Comparison of ENCODE assay signal across 25 cellular contexts in genomic region chr3:119555929-119556328, GRCh38. TPM values are rescaled to one million over a fixed set of nuclear protein-coding genes. Genes with fewer than 3 reads are reported as not detected.
DNase-seq lines count a peak whose midpoint lies in the region; ATAC-seq and TF ChIP-seq lines count a peak whose summit lies in the region.
"Had no signal": no experiment of that assay in that cellular context is flagged by ENCODE, and none has a peak within 500 bp of the region (broad histone marks: within the 10 kb centered on the region; RNA-seq: fewer than 3 reads in every experiment).

No MANE protein-coding gene starts in this region.

- TF ChIP-seq POLR2A in GM15510 (IDR thresholded peaks at IDR 0.05; ENCODE audit: borderline replicate concordance, extremely low read depth, insufficient read length), result peak; percentile 1

- DNase-seq in activated naive CD4-positive, alpha-beta T cell treated with anti-CD3 and anti-CD28 coated beads, Interleukin-2, amount 10 ng/mL, durations not matched to agents 7 days and 5 days, result no peak
- no peak for DNase-seq in activated naive CD4-positive, alpha-beta T cell (lab: John Stamatoyannopoulos, UW)
- DNase-seq in activated naive CD8-positive, alpha-beta T cell treated with anti-CD3 and anti-CD28 coated beads for 36 hours, result no peak
- no peak for DNase-seq in stimulated activated naive B cell treated with anti-CD40 and anti-IgM and Interleukin-4, amounts not matched to agents 10 μg/mL and 1 μg/mL and 100 μg/mL, for 72 hours
- DNase-seq in GM13976 (ENCODE audit: low spot score) (no peak), NCI-H2227 (lab: John Stamatoyannopoulos, UW; ENCODE audit: unreplicated experiment) (no peak)
- DNase-seq: activated CD4-positive, alpha-beta T cell treated with anti-CD3 and anti-CD28 coated beads for 1 hour; activated effector memory CD4-positive, alpha-beta T cell treated with Interleukin-2 at 50 U/mL for 16 hours; Caco-2; DMS79 treated with DMSO at 0.1 percent for 48 hours; dorsolateral prefrontal cortex; KG1; MG63; NCI-H1105 treated with DMSO at 0.1 percent for 48 hours; NCI-H2081; NCI-H226; NCI-H748 treated with DMSO at 0.1 percent for 48 hours; psoas muscle; SJCRH30; stimulated activated CD4-positive, alpha-beta T cell treated with anti-CD3 and anti-CD28 coated beads, Interleukin-4, amount 100 ng/mL, for 4 hours; stimulated activated naive CD4-positive, alpha-beta T cell treated with Interleukin-2 at 50 U/mL for 16 hours; uterus had no signal

- H3K4me3 Mint-ChIP-seq in activated naive CD4-positive, alpha-beta T cell treated with anti-CD3 and anti-CD28 coated beads, Interleukin-2, amount 10 ng/mL, durations not matched to agents 7 days and 5 days, result peak overlapping the region; percentile 70
- H3K4me3 Mint-ChIP-seq in activated naive CD8-positive, alpha-beta T cell treated with anti-CD3 and anti-CD28 coated beads for 36 hours, result no peak overlapping the region
- peak overlapping the region; percentile 73 to 80 for H3K4me3 Mint-ChIP-seq in stimulated activated naive B cell treated with anti-CD40 and anti-IgM and Interleukin-4, amounts not matched to agents 10 μg/mL and 1 μg/mL and 100 μg/mL, for 72 hours

- H3K27ac Mint-ChIP-seq in activated naive CD4-positive, alpha-beta T cell treated with anti-CD3 and anti-CD28 coated beads, Interleukin-2, amount 10 ng/mL, durations not matched to agents 7 days and 5 days, result no peak overlapping the region
- H3K27ac Mint-ChIP-seq in activated naive CD8-positive, alpha-beta T cell treated with anti-CD3 and anti-CD28 coated beads for 36 hours, result peak overlapping the region; percentile 13
- H3K27ac Mint-ChIP-seq in stimulated activated naive B cell treated with anti-CD40 and anti-IgM and Interleukin-4, amounts not matched to agents 10 μg/mL and 1 μg/mL and 100 μg/mL, for 72 hours, result peak overlapping the region; percentile 88

- no peaks in the 10 kb centered on the region for H3K9me3 Mint-ChIP-seq in activated naive CD4-positive, alpha-beta T cell treated with anti-CD3 and anti-CD28 coated beads, Interleukin-2, amount 10 ng/mL, durations not matched to agents 7 days and 5 days
- no peaks in the 10 kb centered on the region for H3K9me3 Mint-ChIP-seq in activated naive CD8-positive, alpha-beta T cell treated with anti-CD3 and anti-CD28 coated beads for 36 hours
- peaks cover 0 to 2% of the 10 kb centered on the region in 2 donors for H3K9me3 Mint-ChIP-seq in stimulated activated naive B cell treated with anti-CD40 and anti-IgM and Interleukin-4, amounts not matched to agents 10 μg/mL and 1 μg/mL and 100 μg/mL, for 72 hours

- in situ Hi-C loops in GM13976 (cut with MboI; ENCODE audit: low sequenced_read_pairs, unreplicated experiment), result no loop called here

- ATAC-seq in stimulated activated naive B cell treated with anti-CD40 and anti-IgM and Interleukin-4, amounts not matched to agents 10 μg/mL and 1 μg/mL and 100 μg/mL, for 72 hours (replicated peaks), result no peak
- no peak for ATAC-seq in GM19452 (IDR thresholded peaks at IDR 0.05; ENCODE audit: unreplicated experiment)
- ATAC-seq: psoas muscle had no signal

- H3K27me3 Mint-ChIP-seq in activated naive CD4-positive, alpha-beta T cell treated with anti-CD3 and anti-CD28 coated beads, Interleukin-2, amount 10 ng/mL, durations not matched to agents 7 days and 5 days, result no peaks in the 10 kb centered on the region
- peaks cover 8% of the 10 kb centered on the region for H3K27me3 Mint-ChIP-seq in activated naive CD8-positive, alpha-beta T cell treated with anti-CD3 and anti-CD28 coated beads for 36 hours
- H3K27me3 Mint-ChIP-seq in stimulated activated naive B cell treated with anti-CD40 and anti-IgM and Interleukin-4, amounts not matched to agents 10 μg/mL and 1 μg/mL and 100 μg/mL, for 72 hours, result no peaks in the 10 kb centered on the region

- H3K36me3 Mint-ChIP-seq in activated naive CD4-positive, alpha-beta T cell treated with anti-CD3 and anti-CD28 coated beads, Interleukin-2, amount 10 ng/mL, durations not matched to agents 7 days and 5 days, result peaks cover 49% of the 10 kb centered on the region
- H3K36me3 Mint-ChIP-seq in activated naive CD8-positive, alpha-beta T cell treated with anti-CD3 and anti-CD28 coated beads for 36 hours, result peaks cover 12% of the 10 kb centered on the region
- H3K36me3 Mint-ChIP-seq in stimulated activated naive B cell treated with anti-CD40 and anti-IgM and Interleukin-4, amounts not matched to agents 10 μg/mL and 1 μg/mL and 100 μg/mL, for 72 hours, result peaks cover 62 to 64% of the 10 kb centered on the region in 2 donors

- peaks cover 70% of the 10 kb centered on the region for H3K4me1 Mint-ChIP-seq in activated naive CD4-positive, alpha-beta T cell treated with anti-CD3 and anti-CD28 coated beads, Interleukin-2, amount 10 ng/mL, durations not matched to agents 7 days and 5 days
- H3K4me1 Mint-ChIP-seq in activated naive CD8-positive, alpha-beta T cell treated with anti-CD3 and anti-CD28 coated beads for 36 hours, result peaks cover 42% of the 10 kb centered on the region
- H3K4me1 Mint-ChIP-seq in stimulated activated naive B cell treated with anti-CD40 and anti-IgM and Interleukin-4, amounts not matched to agents 10 μg/mL and 1 μg/mL and 100 μg/mL, for 72 hours, result peaks cover 46 to 80% of the 10 kb centered on the region in 2 donors

- CTCF ChIA-PET in activated naive CD4-positive, alpha-beta T cell treated with anti-CD3 and anti-CD28 coated beads, Interleukin-2, amount 10 ng/mL, durations not matched to agents 7 days and 5 days (lab: Charles Lee), result interaction anchor here (0.8 kb wide), 1 partner anchor 336 kb away, joined by 3 read pairs; no protein-coding TSS in a partner anchor

- no peak for TF ChIP-seq CTCF in GM13976 (IDR thresholded peaks at IDR 0.05; ENCODE audit: borderline replicate concordance, control extremely low read depth, extremely low read depth, insufficient read depth, missing control alignments)

RNA-seq across cellular contexts. Expression of gene CD80, which starts 3.5 kb away (rescaled TPM):
- 1 to 10 TPM; 4.2 to 4.7 TPM for total RNA-seq in activated naive CD8-positive, alpha-beta T cell treated with anti-CD3 and anti-CD28 coated beads for 36 hours
- total RNA-seq: Caco-2, RPMI7951 had no signal

RNA-seq across cellular contexts. Expression of gene ADPRH, which starts 23.4 kb away (rescaled TPM):
- 1 to 10 TPM; 5.8 to 6.0 TPM for total RNA-seq in activated naive CD8-positive, alpha-beta T cell treated with anti-CD3 and anti-CD28 coated beads for 36 hours

RNA-seq across cellular contexts. Expression of gene PLA1A, which starts 41.8 kb away (rescaled TPM):
- total RNA-seq in activated naive CD8-positive, alpha-beta T cell treated with anti-CD3 and anti-CD28 coated beads for 36 hours, result not detected
- total RNA-seq: RPMI7951 had no signal

RNA-seq across cellular contexts. Expression of gene TIMMDC1, which starts 57.6 kb away (rescaled TPM):
- 100 to 1,000 TPM; 144 to 150 TPM for total RNA-seq in activated naive CD8-positive, alpha-beta T cell treated with anti-CD3 and anti-CD28 coated beads for 36 hours
